ENCODE assay signal across 24 cellular contexts in genomic region chr13:113020323-113021080, GRCh38. TPM values are rescaled to one million over a fixed set of nuclear protein-coding genes. Genes with fewer than 3 reads are reported as not detected.
A peak's percentile ranks its signal among the peaks of the same experiment; 100 is the strongest.
DNase-seq lines count a peak whose midpoint lies in the region; ATAC-seq, FAIRE-seq and TF ChIP-seq lines count a peak whose summit lies in the region.
"Had no signal": no experiment of that assay in that cellular context is flagged by ENCODE, and none has a peak within 500 bp of the region (broad histone marks: within the 10 kb centered on the region; RNA-seq: fewer than 3 reads in every experiment).

No MANE protein-coding gene starts in this region.

- H3K9me3 Mint-ChIP-seq in activated T-cell treated with anti-CD3 and anti-CD28 coated beads, Interleukin-2, amount 50 U/mL, for 24 hours: no peaks in the 10 kb centered on the region
- H3K9me3 Mint-ChIP-seq in activated T-cell treated with anti-CD3 and anti-CD28 coated beads, Interleukin-2, amount 50 U/mL, for 4 hours: no peaks in the 10 kb centered on the region
- H3K9me3 Mint-ChIP-seq: activated CD4-positive, alpha-beta memory T cell treated with anti-CD3 and anti-CD28 coated beads, Interleukin-2, amount 10 ng/mL, durations not matched to agents 7 days and 5 days; activated naive CD8-positive, alpha-beta T cell treated with anti-CD3 and anti-CD28 coated beads, Interleukin-2, amount 50 U/mL, for 24 hours; CD4-positive, alpha-beta memory T cell; central memory CD8-positive, alpha-beta T cell had no signal

- H3K4me1 Mint-ChIP-seq in activated T-cell treated with anti-CD3 and anti-CD28 coated beads, Interleukin-2, amount 50 U/mL, for 24 hours (ENCODE audit: low read depth): peaks cover 6% of the 10 kb centered on the region
- no peaks in the 10 kb centered on the region for H3K4me1 Mint-ChIP-seq in activated T-cell treated with anti-CD3 and anti-CD28 coated beads, Interleukin-2, amount 50 U/mL, for 4 hours (ENCODE audit: low read depth)
- H3K4me1 Mint-ChIP-seq: activated CD4-positive, alpha-beta memory T cell treated with anti-CD3 and anti-CD28 coated beads, Interleukin-2, amount 10 ng/mL, durations not matched to agents 7 days and 5 days; activated naive CD8-positive, alpha-beta T cell treated with anti-CD3 and anti-CD28 coated beads, Interleukin-2, amount 50 U/mL, for 24 hours; central memory CD8-positive, alpha-beta T cell had no signal

- H3K4me3 Mint-ChIP-seq in activated T-cell treated with anti-CD3 and anti-CD28 coated beads, Interleukin-2, amount 50 U/mL, for 24 hours: no peak overlapping the region
- no peak overlapping the region for H3K4me3 Mint-ChIP-seq in activated T-cell treated with anti-CD3 and anti-CD28 coated beads, Interleukin-2, amount 50 U/mL, for 4 hours
- H3K4me3 Mint-ChIP-seq: activated CD4-positive, alpha-beta memory T cell treated with anti-CD3 and anti-CD28 coated beads, Interleukin-2, amount 10 ng/mL, durations not matched to agents 7 days and 5 days; activated naive CD8-positive, alpha-beta T cell treated with anti-CD3 and anti-CD28 coated beads, Interleukin-2, amount 50 U/mL, for 24 hours; CD4-positive, alpha-beta memory T cell; central memory CD8-positive, alpha-beta T cell had no signal

- H3K27ac Mint-ChIP-seq in activated T-cell treated with anti-CD3 and anti-CD28 coated beads, Interleukin-2, amount 50 U/mL, for 24 hours: peak overlapping the region; percentile 1
- H3K27ac Mint-ChIP-seq: activated CD4-positive, alpha-beta memory T cell treated with anti-CD3 and anti-CD28 coated beads, Interleukin-2, amount 10 ng/mL, durations not matched to agents 7 days and 5 days; activated naive CD8-positive, alpha-beta T cell treated with anti-CD3 and anti-CD28 coated beads, Interleukin-2, amount 50 U/mL, for 24 hours; progenitor cell of endocrine pancreas had no signal

- no peak for ATAC-seq in activated T-cell treated with anti-CD3 and anti-CD28 coated beads, Interleukin-2, amount 50 U/mL, for 4 hours
- no peak for ATAC-seq in GM21515 (IDR thresholded peaks at IDR 0.05; ENCODE audit: unreplicated experiment)
- ATAC-seq: activated naive CD8-positive, alpha-beta T cell treated with anti-CD3 and anti-CD28 coated beads, Interleukin-2, amount 50 U/mL, for 24 hours; left cardiac atrium; sciatic nerve had no signal

- H3K4me3 ChIP-seq in NB4 (ENCODE audit: low read depth, low read length) (no peak overlapping the region), bronchial epithelial cell (ENCODE audit: low read depth, low read length) (no peak overlapping the region)

- DNase-seq in activated T-cell treated with anti-CD3 and anti-CD28 coated beads, Interleukin-2, amount 50 U/mL, for 24 hours: no peak
- no peak for DNase-seq in activated T-cell treated with anti-CD3 and anti-CD28 coated beads, Interleukin-2, amount 50 U/mL, for 4 hours
- DNase-seq in NB4 (ENCODE audit: low read depth) (peak; percentile 32), bronchial epithelial cell (ENCODE audit: low read depth) (no peak), DMS 273 (lab: John Stamatoyannopoulos, UW; ENCODE audit: unreplicated experiment) (no peak), NCI-H446 (lab: John Stamatoyannopoulos, UW) (no peak), activated gamma-delta T cell (lab: John Stamatoyannopoulos, UW) (no peak)
- DNase-seq: activated CD4-positive, alpha-beta memory T cell treated with anti-CD3 and anti-CD28 coated beads, Interleukin-2, amount 10 ng/mL, durations not matched to agents 7 days and 5 days; activated CD4-positive, alpha-beta T cell treated with anti-CD3 and anti-CD28 coated beads for 1 hour; activated effector memory CD4-positive, alpha-beta T cell treated with anti-CD3 and anti-CD28 coated beads, Interleukin-2, amount 50 U/mL, for 16 hours; activated naive CD8-positive, alpha-beta T cell treated with anti-CD3 and anti-CD28 coated beads, Interleukin-2, amount 50 U/mL, for 24 hours; CD4-positive, alpha-beta memory T cell; hippocampal formation; left cardiac atrium; NCI-H1105 treated with DMSO at 0.1 percent for 48 hours; NCI-H2029; NCI-H69; stimulated activated CD4-positive, alpha-beta T cell treated with anti-CD3 and anti-CD28 coated beads, Interleukin-4, amount 100 ng/mL, for 4 hours; stimulated activated naive CD4-positive, alpha-beta T cell treated with Interleukin-2 at 50 U/mL for 16 hours had no signal

- peaks cover 1% of the 10 kb centered on the region for H3K27me3 ChIP-seq in bronchial epithelial cell (ENCODE audit: control insufficient read depth, insufficient read depth, low read length)

- H3K36me3 ChIP-seq in bronchial epithelial cell (ENCODE audit: control insufficient read depth, insufficient read depth, low read length): no peaks in the 10 kb centered on the region

- TF ChIP-seq CTCF in NB4 (IDR thresholded peaks at IDR 0.05; ENCODE audit: low read depth, low read length) (no peak), bronchial epithelial cell (IDR thresholded peaks at IDR 0.05; ENCODE audit: insufficient read depth, low read length, severe bottlenecking) (no peak)

- H3K27me3 Mint-ChIP-seq in activated T-cell treated with anti-CD3 and anti-CD28 coated beads, Interleukin-2, amount 50 U/mL, for 24 hours: no peaks in the 10 kb centered on the region
- H3K27me3 Mint-ChIP-seq in activated T-cell treated with anti-CD3 and anti-CD28 coated beads, Interleukin-2, amount 50 U/mL, for 4 hours (ENCODE audit: low read depth): no peaks in the 10 kb centered on the region
- H3K27me3 Mint-ChIP-seq: activated CD4-positive, alpha-beta memory T cell treated with anti-CD3 and anti-CD28 coated beads, Interleukin-2, amount 10 ng/mL, durations not matched to agents 7 days and 5 days; activated naive CD8-positive, alpha-beta T cell treated with anti-CD3 and anti-CD28 coated beads, Interleukin-2, amount 50 U/mL, for 24 hours; CD4-positive, alpha-beta memory T cell; central memory CD8-positive, alpha-beta T cell had no signal

- FAIRE-seq in bronchial epithelial cell (lab: Jason Lieb, UNC): peak; percentile 60
- FAIRE-seq: TTC549 had no signal

- peaks cover 12% of the 10 kb centered on the region for H3K36me3 Mint-ChIP-seq in activated T-cell treated with anti-CD3 and anti-CD28 coated beads, Interleukin-2, amount 50 U/mL, for 24 hours (ENCODE audit: low read depth)
- H3K36me3 Mint-ChIP-seq in activated T-cell treated with anti-CD3 and anti-CD28 coated beads, Interleukin-2, amount 50 U/mL, for 4 hours (ENCODE audit: insufficient read depth): peaks cover 8% of the 10 kb centered on the region

- no peak for TF ChIP-seq POLR2A in NB4 (IDR thresholded peaks at IDR 0.05; ENCODE audit: extremely low read depth, insufficient read length)

RNA-seq across cellular contexts. Expression of gene MCF2L, which starts 51.5 kb away (rescaled TPM):
- 1 to 10 TPM; 8.6 to 9.3 (median 8.9) TPM for total RNA-seq in activated T-cell treated with anti-CD3 and anti-CD28 coated beads, Interleukin-2, amount 50 U/mL, for 4 hours
- under 0.01 TPM in 2 replicates for total RNA-seq in bronchial epithelial cell
